23 cellular contexts compared by ENCODE assay signal in genomic region chrX:71991164-71991563, GRCh38.
"Had no signal": no experiment of that assay in that cellular context is flagged by ENCODE, and none has a peak within 500 bp of the region (broad histone marks: within the 10 kb centered on the region; RNA-seq: fewer than 3 reads in every experiment).

No MANE protein-coding gene starts in this region.

- DNase-seq: colonic mucosa; dermis blood vessel endothelial cell; erythroblast; foreskin keratinocyte; head of caudate nucleus; kidney glomerular epithelial cell; mammary epithelial cell; mucosa of descending colon; posterior cingulate gyrus; sigmoid colon; stimulated activated CD4-positive, alpha-beta T cell treated with anti-CD3 and anti-CD28 coated beads, Interleukin-2, amount 100 ng/mL, for 24 hours; stimulated activated CD4-positive, alpha-beta T cell treated with anti-CD3 and anti-CD28 coated beads, Interleukin-4, amount 100 ng/mL, for 4 hours; stimulated activated naive B cell treated with anti-CD40 and anti-IgM and Interleukin-4, amounts not matched to agents 10 μg/mL and 1 μg/mL and 100 μg/mL, for 72 hours; stimulated activated naive CD8-positive, alpha-beta T cell treated with anti-CD3 and anti-CD28 coated beads, Interleukin-15, amount 100 ng/mL, for 72 hours; substantia nigra; transverse colon had no signal

- H3K4me2 ChIP-seq: hepatocyte had no signal

- H3K4me3 ChIP-seq: colonic mucosa, hepatocyte, mucosa of descending colon, right atrium auricular region, sigmoid colon, skin epidermis, thoracic aorta, transverse colon had no signal

- H3K4me1 ChIP-seq: colonic mucosa, foreskin keratinocyte, right atrium auricular region, transverse colon had no signal

- H3K4me3 Mint-ChIP-seq: stimulated activated naive B cell treated with anti-CD40 and anti-IgM and Interleukin-4, amounts not matched to agents 10 μg/mL and 1 μg/mL and 100 μg/mL, for 72 hours; stimulated activated naive CD8-positive, alpha-beta T cell treated with anti-CD3 and anti-CD28 coated beads, Interleukin-15, amount 100 ng/mL, for 72 hours had no signal

- H3K79me2 ChIP-seq: hepatocyte had no signal

- H3K9me3 ChIP-seq: colonic mucosa, mucosa of descending colon, neutrophil, right atrium auricular region, sigmoid colon, thoracic aorta, transverse colon had no signal

- H3K9me3 Mint-ChIP-seq: stimulated activated naive B cell treated with anti-CD40 and anti-IgM and Interleukin-4, amounts not matched to agents 10 μg/mL and 1 μg/mL and 100 μg/mL, for 72 hours; stimulated activated naive CD8-positive, alpha-beta T cell treated with anti-CD3 and anti-CD28 coated beads, Interleukin-15, amount 100 ng/mL, for 72 hours had no signal

- H3K27ac Mint-ChIP-seq: stimulated activated naive B cell treated with anti-CD40 and anti-IgM and Interleukin-4, amounts not matched to agents 10 μg/mL and 1 μg/mL and 100 μg/mL, for 72 hours; stimulated activated naive CD8-positive, alpha-beta T cell treated with anti-CD3 and anti-CD28 coated beads, Interleukin-15, amount 100 ng/mL, for 72 hours had no signal

- ATAC-seq: foreskin keratinocyte; mucosa of descending colon; stimulated activated naive B cell treated with anti-CD40 and anti-IgM and Interleukin-4, amounts not matched to agents 10 μg/mL and 1 μg/mL and 100 μg/mL, for 72 hours; stimulated activated naive CD8-positive, alpha-beta T cell treated with anti-CD3 and anti-CD28 coated beads, Interleukin-15, amount 100 ng/mL, for 72 hours had no signal

- FAIRE-seq: endothelial cell of umbilical vein, islet of Langerhans had no signal

- H3K27me3 ChIP-seq: colonic mucosa, foreskin keratinocyte, hepatocyte, neutrophil, right atrium auricular region, sigmoid colon, transverse colon had no signal

- H3K36me3 Mint-ChIP-seq: stimulated activated naive B cell treated with anti-CD40 and anti-IgM and Interleukin-4, amounts not matched to agents 10 μg/mL and 1 μg/mL and 100 μg/mL, for 72 hours had no signal

- H3K27ac ChIP-seq: colonic mucosa, hepatocyte, neutrophil, right atrium auricular region, thoracic aorta, transverse colon had no signal

- H2AFZ ChIP-seq: hepatocyte had no signal

- H3K36me3 ChIP-seq: colonic mucosa, neutrophil, right atrium auricular region, sigmoid colon, thoracic aorta, transverse colon had no signal
